18 cellular contexts compared by ENCODE assay signal in the genomic region with DNA sequence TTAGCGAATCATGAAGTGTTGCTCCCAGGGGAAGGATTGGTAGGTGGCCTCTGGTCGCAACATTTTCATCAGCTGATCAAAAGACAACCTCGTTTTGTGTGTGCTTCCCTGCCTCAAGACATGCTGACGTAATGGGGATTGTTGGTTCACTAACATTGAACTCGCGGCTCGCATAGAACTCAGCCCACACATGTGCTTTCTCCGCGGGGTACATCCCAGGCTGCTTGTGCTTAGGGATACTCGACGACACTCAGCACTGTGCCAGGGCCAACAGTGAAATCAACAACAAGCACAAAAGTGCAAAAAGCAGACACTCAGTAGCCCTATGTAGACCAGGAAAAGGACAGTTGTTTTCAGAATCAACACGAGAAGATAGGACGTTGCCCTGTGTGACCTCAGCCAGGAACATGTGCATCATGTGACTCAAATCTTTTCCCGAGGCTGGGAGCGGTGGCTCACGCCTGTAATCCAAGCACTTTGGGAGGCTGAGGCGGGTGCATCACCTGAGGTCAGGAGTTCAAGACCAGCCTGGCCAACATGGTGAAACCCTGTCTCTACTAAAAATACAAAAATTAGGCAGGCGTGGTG. TPM values are rescaled to one million over a fixed set of nuclear protein-coding genes. Genes with fewer than 3 reads are reported as not detected.
DNase-seq lines count a peak whose midpoint lies in the region; ATAC-seq and TF ChIP-seq lines count a peak whose summit lies in the region.
"Had no signal": no experiment of that assay in that cellular context is flagged by ENCODE, and none has a peak within 500 bp of the region (broad histone marks: within the 10 kb centered on the region; RNA-seq: fewer than 3 reads in every experiment).

No MANE protein-coding gene starts in this region.

- H3K27ac ChIP-seq in right lobe of liver (peak overlapping the region in 1 of 3 donors; percentile 42), suprapubic skin (no peak overlapping the region), SJCRH30 (no peak overlapping the region)

- H3K4me1 ChIP-seq in right lobe of liver (peaks cover 0 to 9% (median 0%) of the 10 kb centered on the region in 4 donors), suprapubic skin (no peaks in the 10 kb centered on the region), SJCRH30 (no peaks in the 10 kb centered on the region)
- H3K4me1 ChIP-seq: Caco-2, HAP-1 had no signal

- H3K9me3 ChIP-seq in right lobe of liver, result no peaks in the 10 kb centered on the region
- no peaks in the 10 kb centered on the region for H3K9me3 ChIP-seq in suprapubic skin
- no peaks in the 10 kb centered on the region for H3K9me3 ChIP-seq in SJCRH30 (replicated peaks)
- H3K9me3 ChIP-seq: Caco-2, HAP-1 had no signal

- TF ChIP-seq POLR2A in right lobe of liver (IDR thresholded peaks at IDR 0.05) (no peak), suprapubic skin (IDR thresholded peaks at IDR 0.05) (no peak)

- no peak overlapping the region for H3K27ac Mint-ChIP-seq in activated T-cell treated with anti-CD3 and anti-CD28 coated beads, Interleukin-2, amount 50 U/mL, for 24 hours
- peak overlapping the region; percentile 38 for H3K27ac Mint-ChIP-seq in central memory CD8-positive, alpha-beta T cell (ENCODE audit: low read depth)
- H3K27ac Mint-ChIP-seq: CD4-positive, alpha-beta T cell had no signal

- no peak for TF ChIP-seq EP300 in suprapubic skin (IDR thresholded peaks at IDR 0.05)

- intact Hi-C loops in right lobe of liver (cut with DNase I), result no loop called here

- H3K27me3 ChIP-seq in right lobe of liver, result no peaks in the 10 kb centered on the region
- H3K27me3 ChIP-seq in suprapubic skin, result no peaks in the 10 kb centered on the region
- no peaks in the 10 kb centered on the region for H3K27me3 ChIP-seq in SJCRH30

- H3K27me3 Mint-ChIP-seq in activated T-cell treated with anti-CD3 and anti-CD28 coated beads, Interleukin-2, amount 50 U/mL, for 24 hours, result no peaks in the 10 kb centered on the region
- no peaks in the 10 kb centered on the region for H3K27me3 Mint-ChIP-seq in central memory CD8-positive, alpha-beta T cell
- H3K27me3 Mint-ChIP-seq: CD4-positive, alpha-beta T cell had no signal

- WGBS in right lobe of liver (ENCODE audit: insufficient coverage, low coverage, low lambda C conversion rate, missing lambda C conversion rate), result 63% methylated on average over 9 of the region's 18 CpGs
- 84% methylated on average over 18 of the region's 18 CpGs for WGBS in suprapubic skin

- H3K4me1 Mint-ChIP-seq in activated T-cell treated with anti-CD3 and anti-CD28 coated beads, Interleukin-2, amount 50 U/mL, for 24 hours (ENCODE audit: low read depth), result peaks cover 19% of the 10 kb centered on the region
- peaks cover 40% of the 10 kb centered on the region for H3K4me1 Mint-ChIP-seq in central memory CD8-positive, alpha-beta T cell

- ATAC-seq in central memory CD8-positive, alpha-beta T cell (replicated peaks; ENCODE audit: extremely low read depth, poor library complexity, severe bottlenecking), result no peak
- peak; percentile 70 to 84 (median 80) for ATAC-seq in right lobe of liver
- no peak for ATAC-seq in HG03354 (IDR thresholded peaks at IDR 0.05; ENCODE audit: poor library complexity, severe bottlenecking, unreplicated experiment)

- no peak for TF ChIP-seq CTCF in right lobe of liver (IDR thresholded peaks at IDR 0.05)
- no peak for TF ChIP-seq CTCF in suprapubic skin (IDR thresholded peaks at IDR 0.05)

- no peak overlapping the region for H3K4me3 Mint-ChIP-seq in activated T-cell treated with anti-CD3 and anti-CD28 coated beads, Interleukin-2, amount 50 U/mL, for 24 hours
- H3K4me3 Mint-ChIP-seq in central memory CD8-positive, alpha-beta T cell, result no peak overlapping the region
- H3K4me3 Mint-ChIP-seq: CD4-positive, alpha-beta T cell had no signal

- H3K36me3 ChIP-seq in right lobe of liver (peaks cover 0 to 18% (median 2%) of the 10 kb centered on the region in 4 donors), suprapubic skin (peaks cover 75% of the 10 kb centered on the region), SJCRH30 (peaks cover 29% of the 10 kb centered on the region)

- H3K4me3 ChIP-seq in right lobe of liver (no peak overlapping the region), suprapubic skin (no peak overlapping the region), SJCRH30 (no peak overlapping the region)
- H3K4me3 ChIP-seq: HAP-1 had no signal

- peaks cover 82% of the 10 kb centered on the region for H3K36me3 Mint-ChIP-seq in activated T-cell treated with anti-CD3 and anti-CD28 coated beads, Interleukin-2, amount 50 U/mL, for 24 hours (ENCODE audit: low read depth)
- H3K36me3 Mint-ChIP-seq in central memory CD8-positive, alpha-beta T cell (ENCODE audit: insufficient read depth), result peaks cover 45% of the 10 kb centered on the region

- DNase-seq in activated T-cell treated with anti-CD3 and anti-CD28 coated beads, Interleukin-2, amount 50 U/mL, for 24 hours, result peak; percentile 17
- DNase-seq in activated T-cell treated with anti-CD3 and anti-CD28 coated beads for 4 hours (no peak), right lobe of liver (peak in 1 of 3 donors; percentile 50), suprapubic skin (ENCODE audit: low spot score in 2 of 2) (peak; percentile 34 to 47), NOMO-1 treated with dmso at 0.1 percent for 144 hours (lab: John Stamatoyannopoulos, UW; ENCODE audit: unreplicated experiment) (no peak), SJCRH30 (no peak)
- no peak for DNase-seq in central memory CD8-positive, alpha-beta T cell (ENCODE audit: low spot score in 2 of 2)
- DNase-seq: 8988T, Caco-2, NCI-H1092 treated with DMSO at 0.1 percent for 48 hours, NCI-H1694, NCI-H510A treated with DMSO at 0.1 percent for 48 hours, NCI-H82, RPMI8226, SHP77 treated with DMSO at 0.1 percent for 48 hours had no signal

- no peaks in the 10 kb centered on the region for H3K9me3 Mint-ChIP-seq in activated T-cell treated with anti-CD3 and anti-CD28 coated beads, Interleukin-2, amount 50 U/mL, for 24 hours
- H3K9me3 Mint-ChIP-seq in central memory CD8-positive, alpha-beta T cell, result no peaks in the 10 kb centered on the region
- H3K9me3 Mint-ChIP-seq: CD4-positive, alpha-beta T cell had no signal

RNA-seq across cellular contexts. Expression of a gene that starts 20.8 kb away (rescaled TPM):
- total RNA-seq in right lobe of liver (10 to 100 TPM; 30.3 to 39.5 (median 33.4) TPM), suprapubic skin (10 to 100 TPM; 57.6 to 92.6 (median 71.5) TPM)
- total RNA-seq in SJCRH30 (2014; rRNA removed; shearing (Covaris generic)), result 64.9 and 69.7 TPM in 2 replicates

Comparison
In these comparisons a context has a peak if more than half of its experiments do, and no peak if none do; other contexts are left out.
1. DNase-seq: peak in activated T-cell treated with anti-CD3 and anti-CD28 coated beads, Interleukin-2, amount 50 U/mL, for 24 hours (single experiment) and suprapubic skin (2 of 2); none in activated T-cell treated with anti-CD3 and anti-CD28 coated beads for 4 hours (single experiment), central memory CD8-positive, alpha-beta T cell (0 of 2), NOMO-1 treated with dmso at 0.1 percent for 144 hours (single experiment) and SJCRH30 (0 of 2).
2. ATAC-seq: peak in right lobe of liver (4 of 4); none in central memory CD8-positive, alpha-beta T cell (single experiment) and HG03354 (single experiment).